ENCODE assay signal across 17 cellular contexts in the genomic region with DNA sequence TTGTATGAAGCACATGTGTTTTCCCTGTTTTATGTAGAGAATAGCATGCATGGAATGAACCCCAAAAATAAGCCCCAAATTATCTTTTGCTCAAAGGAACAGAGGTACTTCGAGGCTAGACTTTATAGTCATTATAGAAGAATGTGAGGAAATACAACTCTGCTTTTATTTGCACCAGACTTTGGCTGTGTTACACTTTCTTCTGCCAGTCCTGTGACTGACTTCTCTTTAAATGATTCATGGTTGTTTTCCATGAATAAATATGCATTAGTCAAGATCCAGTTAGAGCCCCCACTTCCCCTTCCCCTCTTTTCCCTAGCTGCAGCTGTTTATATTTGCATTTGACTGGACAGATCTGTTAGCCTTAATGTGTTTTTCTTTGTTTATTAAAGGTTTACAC.
DNase-seq lines count a peak whose midpoint lies in the region; ATAC-seq and TF ChIP-seq lines count a peak whose summit lies in the region.
"Had no signal": no experiment of that assay in that cellular context is flagged by ENCODE, and none has a peak within 500 bp of the region (broad histone marks: within the 10 kb centered on the region; RNA-seq: fewer than 3 reads in every experiment).

No MANE protein-coding gene starts in this region.

- peaks cover 13% of the 10 kb centered on the region for H3K36me3 Mint-ChIP-seq in chondrocyte (ENCODE audit: low read depth)

- peaks cover 18% of the 10 kb centered on the region for H3K9me3 Mint-ChIP-seq in chondrocyte (ENCODE audit: low read depth)

- H3K79me2 ChIP-seq in ACC112 (ENCODE audit: control insufficient read depth, insufficient read depth, low read length, unreplicated experiment) = peaks cover 11% of the 10 kb centered on the region

- H3K36me3 ChIP-seq in ACC112 (ENCODE audit: insufficient read depth, low read length) (peaks cover 48% of the 10 kb centered on the region), left lung (peaks cover 0 to 6% of the 10 kb centered on the region in 2 donors)
- H3K36me3 ChIP-seq: neutrophil had no signal

- H3K27ac Mint-ChIP-seq in chondrocyte (ENCODE audit: unreplicated experiment) = peak overlapping the region; percentile 95
- H3K27ac Mint-ChIP-seq: activated CD8-positive, alpha-beta memory T cell treated with anti-CD3 and anti-CD28 coated beads, Interleukin-2, amount 10 ng/mL, durations not matched to agents 7 days and 5 days had no signal

- H3K27ac ChIP-seq in ACC112 (ENCODE audit: low read depth, low read length) (peak overlapping the region; percentile 77), left lung (peak overlapping the region in 1 of 2 donors; percentile 4)
- H3K27ac ChIP-seq: neutrophil had no signal

- H3K4me3 ChIP-seq in ACC112 (ENCODE audit: low read depth, low read length) (peak overlapping the region; percentile 39), left lung (no peak overlapping the region)
- H3K4me3 ChIP-seq: heart left ventricle had no signal

- H3K4me3 Mint-ChIP-seq in chondrocyte (ENCODE audit: unreplicated experiment) = no peak overlapping the region
- H3K4me3 Mint-ChIP-seq: activated CD8-positive, alpha-beta memory T cell treated with anti-CD3 and anti-CD28 coated beads, Interleukin-2, amount 10 ng/mL, durations not matched to agents 7 days and 5 days had no signal

- no peak overlapping the region for H2AFZ ChIP-seq in ACC112 (ENCODE audit: low read length, unreplicated experiment)

- H3K4me1 Mint-ChIP-seq in chondrocyte (ENCODE audit: low read depth) = peaks cover 59% of the 10 kb centered on the region

- intact Hi-C loops in left lung (cut with DNase I) = no loop called here

- peaks cover 55% of the 10 kb centered on the region for H3K4me1 ChIP-seq in ACC112 (ENCODE audit: control insufficient read depth, insufficient read depth, low read length, unreplicated experiment)
- no peaks in the 10 kb centered on the region for H3K4me1 ChIP-seq in left lung

- TF ChIP-seq CTCF in chondrocyte (IDR thresholded peaks at IDR 0.05) (no peak), left lung (IDR thresholded peaks at IDR 0.05) (no peak)

- H3K27me3 Mint-ChIP-seq in chondrocyte (ENCODE audit: low read depth) = no peaks in the 10 kb centered on the region
- H3K27me3 Mint-ChIP-seq: activated CD8-positive, alpha-beta memory T cell treated with anti-CD3 and anti-CD28 coated beads, Interleukin-2, amount 10 ng/mL, durations not matched to agents 7 days and 5 days had no signal

- peaks cover 0 to 20% of the 10 kb centered on the region in 2 donors for H3K9me3 ChIP-seq in left lung
- H3K9me3 ChIP-seq: neutrophil had no signal

- ATAC-seq in left lung (peak; percentile 53), left lobe of liver (no peak)
- ATAC-seq: activated CD8-positive, alpha-beta memory T cell treated with anti-CD3 and anti-CD28 coated beads, Interleukin-2, amount 10 ng/mL, durations not matched to agents 7 days and 5 days had no signal

- H3K27me3 ChIP-seq in ACC112 (ENCODE audit: insufficient read depth, low read length) (no peaks in the 10 kb centered on the region), left lung (no peaks in the 10 kb centered on the region)
- H3K27me3 ChIP-seq: heart left ventricle, neutrophil had no signal

- DNase-seq in LHCN-M2 (ENCODE audit: low read depth) = peak; percentile 90
- no peak for DNase-seq in chondrocyte (ENCODE audit: low spot score)
- no peak for DNase-seq in left lung
- no peak for DNase-seq in stimulated activated naive CD4-positive, alpha-beta T cell (lab: John Stamatoyannopoulos, UW)
- DNase-seq in NCI-H128 (lab: John Stamatoyannopoulos, UW; ENCODE audit: unreplicated experiment) = no peak
- no peak for DNase-seq in left lobe of liver (ENCODE audit: low spot score)
- DNase-seq in NCI-H146 treated with DMSO at 0.1 percent for 48 hours (lab: John Stamatoyannopoulos, UW; ENCODE audit: unreplicated experiment) = no peak
- DNase-seq: activated CD8-positive, alpha-beta memory T cell treated with anti-CD3 and anti-CD28 coated beads, Interleukin-2, amount 10 ng/mL, durations not matched to agents 7 days and 5 days; activated naive CD4-positive, alpha-beta T cell treated with anti-CD3 and anti-CD28 coated beads, Interleukin-2, amount 50 U/mL, for 16 hours; AML-193; heart left ventricle; NCI-H1417 treated with DMSO at 0.1 percent for 48 hours; NCI-H524; SHP77; stimulated activated CD8-positive, alpha-beta memory T cell treated with anti-CD3 and anti-CD28 coated beads, Interleukin-4, amount 100 ng/mL, for 48 hours had no signal
